11 cellular contexts compared by ENCODE assay signal in the genomic region with DNA sequence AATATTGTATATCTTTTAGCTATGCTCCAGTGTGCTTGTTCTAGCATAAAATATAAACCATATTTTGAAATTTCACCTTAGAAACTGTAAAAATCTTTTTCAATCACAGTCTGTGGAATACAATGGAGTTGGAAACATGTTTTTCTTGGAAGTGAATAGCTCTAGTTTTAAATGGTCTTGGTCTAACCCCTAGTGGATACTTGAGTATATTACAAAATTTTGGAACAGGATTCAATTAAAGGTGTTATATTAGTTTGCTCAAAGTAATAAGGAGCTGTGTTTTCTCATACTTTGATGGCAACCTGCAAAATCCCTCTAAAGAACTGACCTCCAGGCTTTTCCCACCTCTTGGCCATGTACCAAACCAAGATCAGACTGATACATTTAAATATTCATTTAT. TPM values are rescaled to one million over a fixed set of nuclear protein-coding genes. Genes with fewer than 3 reads are reported as not detected.
A peak's percentile ranks its signal among the peaks of the same experiment; 100 is the strongest.
DNase-seq lines count a peak whose midpoint lies in the region; ATAC-seq, FAIRE-seq and TF ChIP-seq lines count a peak whose summit lies in the region.
"Had no signal": no experiment of that assay in that cellular context is flagged by ENCODE, and none has a peak within 500 bp of the region (broad histone marks: within the 10 kb centered on the region; RNA-seq: fewer than 3 reads in every experiment).

No MANE protein-coding gene starts in this region.

- no peaks in the 10 kb centered on the region for H3K36me3 ChIP-seq in adrenal gland (replicated peaks in 1 of 2)
- no peaks in the 10 kb centered on the region for H3K36me3 ChIP-seq in kidney (ENCODE audit: control insufficient read depth in 1 of 2, insufficient read depth in 2 of 2, low read length in 2 of 2)
- H3K36me3 ChIP-seq: gastrocnemius medialis, upper lobe of left lung had no signal

- H3K4me1 Mint-ChIP-seq in activated T-cell treated with anti-CD3 and anti-CD28 coated beads, Interleukin-2, amount 50 U/mL, for 4 hours (ENCODE audit: low read depth) = no peaks in the 10 kb centered on the region

- TF ChIP-seq POLR2A in adrenal gland (IDR thresholded peaks at IDR 0.05) (no peak), lower leg skin (IDR thresholded peaks at IDR 0.05) (no peak)

- peaks cover 3% of the 10 kb centered on the region for H3K27me3 ChIP-seq in adrenal gland
- H3K27me3 ChIP-seq: upper lobe of left lung had no signal

- no peak for ATAC-seq in activated T-cell treated with anti-CD3 and anti-CD28 coated beads, Interleukin-2, amount 50 U/mL, for 4 hours
- no peak for ATAC-seq in HG03039 (IDR thresholded peaks at IDR 0.05; ENCODE audit: unreplicated experiment)
- ATAC-seq: gastrocnemius medialis had no signal

- no peak overlapping the region for H3K4me3 Mint-ChIP-seq in activated T-cell treated with anti-CD3 and anti-CD28 coated beads, Interleukin-2, amount 50 U/mL, for 4 hours

- DNase-seq in AG10803 (ENCODE audit: low read depth) (peak; percentile 12), HuH-7 (ENCODE audit: low spot score) (peak; percentile 7), adrenal gland (no peak), kidney (no peak), NCI-H510A (lab: John Stamatoyannopoulos, UW) (no peak), lower leg skin (ENCODE audit: low spot score in 2 of 2) (no peak)
- DNase-seq in activated T-cell treated with anti-CD3 and anti-CD28 coated beads, Interleukin-2, amount 50 U/mL, for 4 hours = no peak
- DNase-seq: gastrocnemius medialis, upper lobe of left lung had no signal

- H3K4me3 ChIP-seq in AG10803 (ENCODE audit: low read length) (no peak overlapping the region), adrenal gland (no peak overlapping the region), kidney (ENCODE audit: low read length in 2 of 2) (no peak overlapping the region), lower leg skin (ENCODE audit: low read depth, poor library complexity, severe bottlenecking) (no peak overlapping the region)
- H3K4me3 ChIP-seq: gastrocnemius medialis, skin epidermis, upper lobe of left lung had no signal

- FAIRE-seq in kidney (lab: Jason Lieb, UNC) = peak; percentile 49

- TF ChIP-seq CTCF in AG10803 (conservative IDR thresholded peaks at IDR 0.05; ENCODE audit: low read length) (peak; percentile 33), adrenal gland (IDR thresholded peaks at IDR 0.05) (peak; percentile 12 to 44 (median 32)), kidney (IDR thresholded peaks at IDR 0.05; ENCODE audit: borderline replicate concordance, extremely low read depth, insufficient read depth) (no peak), lower leg skin (IDR thresholded peaks at IDR 0.05) (no peak)

- peaks cover 3% of the 10 kb centered on the region for H3K36me3 Mint-ChIP-seq in activated T-cell treated with anti-CD3 and anti-CD28 coated beads, Interleukin-2, amount 50 U/mL, for 4 hours (ENCODE audit: insufficient read depth)

- H3K9me3 ChIP-seq in adrenal gland (replicated peaks in 1 of 3) (no peaks in the 10 kb centered on the region), kidney (ENCODE audit: control insufficient read depth in 1 of 2, low read length in 2 of 2) (no peaks in the 10 kb centered on the region)
- H3K9me3 ChIP-seq: gastrocnemius medialis, upper lobe of left lung had no signal

- H3K9ac ChIP-seq in kidney (ENCODE audit: low read length in 2 of 2) = no peak overlapping the region

- H3K9me3 Mint-ChIP-seq in activated T-cell treated with anti-CD3 and anti-CD28 coated beads, Interleukin-2, amount 50 U/mL, for 4 hours = no peaks in the 10 kb centered on the region

- H3K4me1 ChIP-seq in adrenal gland (replicated peaks in 1 of 2) (no peaks in the 10 kb centered on the region), kidney (ENCODE audit: control insufficient read depth in 1 of 2, insufficient read depth in 1 of 2, low read depth in 1 of 2, low read length in 2 of 2) (no peaks in the 10 kb centered on the region)
- H3K4me1 ChIP-seq: gastrocnemius medialis, upper lobe of left lung had no signal

- no peaks in the 10 kb centered on the region for H3K27me3 Mint-ChIP-seq in activated T-cell treated with anti-CD3 and anti-CD28 coated beads, Interleukin-2, amount 50 U/mL, for 4 hours (ENCODE audit: low read depth)

- intact Hi-C loops in adrenal gland (cut with DNase I) (no loop called here), kidney (cut with DNase I) (no loop called here), lower leg skin (cut with DNase I; ENCODE audit: low total_unique reads) (no loop called here)

- H3K27ac ChIP-seq in adrenal gland = no peak overlapping the region
- H3K27ac ChIP-seq in kidney (ENCODE audit: low read depth in 2 of 2, low read length in 2 of 2) = no peak overlapping the region
- H3K27ac ChIP-seq: gastrocnemius medialis, skin epidermis, upper lobe of left lung had no signal

RNA-seq across cellular contexts. Expression of a gene that starts 48.2 kb away (rescaled TPM):
- total RNA-seq in adrenal gland (1 to 10 TPM in 7 of 8 donors, under 1 TPM in 1; 0.72 to 2.0 (median 1.4) TPM), kidney (4.3 TPM), lower leg skin (10 to 100 TPM in 3 of 4 donors, 1 to 10 TPM in 1; 7.0 to 17.2 (median 15.0) TPM)
- polyA plus RNA-seq in adrenal gland (1 to 10 TPM; 1.2 to 3.8 (median 1.4) TPM), kidney (ENCODE audit: insufficient read depth, low read depth, low replicate concordance) (2.4 TPM)
- 10 to 100 TPM; 42.7 to 51.9 (median 50.7) TPM for total RNA-seq in activated T-cell treated with anti-CD3 and anti-CD28 coated beads, Interleukin-2, amount 50 U/mL, for 4 hours

RNA-seq across cellular contexts. Expression of a gene that starts 56.6 kb away (rescaled TPM):
- total RNA-seq in adrenal gland = not detected
- polyA plus RNA-seq in adrenal gland = not detected
- total RNA-seq in kidney = 0.19 TPM
- polyA plus RNA-seq in kidney (ENCODE audit: insufficient read depth, low read depth, low replicate concordance) = 2.5 TPM
- total RNA-seq in activated T-cell treated with anti-CD3 and anti-CD28 coated beads, Interleukin-2, amount 50 U/mL, for 4 hours = not detected
- under 1 TPM in 2 of 4 donors, not detected in 2; 0.13 to 0.88 TPM for total RNA-seq in lower leg skin
- total RNA-seq: gastrocnemius medialis, upper lobe of left lung had no signal

Comparison
In these comparisons a context has a peak if more than half of its experiments do, and no peak if none do; other contexts are left out.
1. DNase-seq: peak in AG10803 (single experiment) and HuH-7 (single experiment); none in adrenal gland (0 of 7), kidney (single experiment), activated T-cell treated with anti-CD3 and anti-CD28 coated beads, Interleukin-2, amount 50 U/mL, for 4 hours (single experiment), NCI-H510A (single experiment) and lower leg skin (0 of 2).
2. CTCF ChIP-seq: peak in AG10803 (single experiment) and adrenal gland (6 of 6); none in kidney (single experiment) and lower leg skin (0 of 3).